1 cellular context compared by ENCODE assay signal in the genomic region with DNA sequence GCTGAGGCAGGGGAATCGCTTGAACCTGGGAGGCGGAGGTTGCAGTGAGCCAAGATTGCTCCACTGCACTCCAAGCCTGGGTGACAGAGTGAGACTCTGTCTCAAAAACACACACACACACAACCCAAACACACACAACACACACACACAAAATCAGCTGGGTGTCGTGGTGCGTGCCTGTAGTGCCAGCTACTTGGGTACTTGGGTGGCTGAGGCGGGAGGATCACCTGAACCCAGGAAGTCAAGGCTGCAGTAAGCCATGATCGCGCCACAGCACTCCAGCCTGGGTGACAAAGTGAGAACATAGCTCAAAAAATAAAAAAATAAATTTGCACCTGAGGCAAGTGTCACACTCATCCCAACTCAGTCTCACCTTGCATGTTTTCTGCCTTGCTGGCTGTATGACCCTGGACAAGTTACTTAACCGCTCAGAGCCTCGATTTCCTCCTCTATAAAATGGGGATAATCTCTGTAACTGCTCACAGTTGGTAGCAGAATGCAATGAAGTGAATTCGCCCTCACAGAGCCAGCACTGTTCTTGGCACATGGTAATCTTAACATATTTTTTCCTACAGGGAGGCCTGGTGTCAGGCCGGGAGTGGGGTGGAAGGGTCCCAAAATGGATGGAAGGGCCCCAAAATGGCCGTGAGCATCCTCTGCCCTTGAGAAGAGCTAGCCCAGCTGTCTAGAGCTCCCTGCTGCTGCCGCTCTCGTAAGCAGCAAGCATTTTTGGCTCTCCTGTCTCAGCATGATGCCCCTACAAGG.
TF ChIP-seq lines count a peak whose summit lies in the region.

No MANE protein-coding gene starts in this region.

TF ChIP-seq in K562, 482 proteins besides CTCF, POLR2A, EP300 and RAD21:
- TF ChIP-seq RBM25 (IDR thresholded peaks at IDR 0.05; ENCODE audit: low read depth, low read length, severe bottlenecking) = peak; percentile 48
- TF ChIP-seq, protein P1, sequence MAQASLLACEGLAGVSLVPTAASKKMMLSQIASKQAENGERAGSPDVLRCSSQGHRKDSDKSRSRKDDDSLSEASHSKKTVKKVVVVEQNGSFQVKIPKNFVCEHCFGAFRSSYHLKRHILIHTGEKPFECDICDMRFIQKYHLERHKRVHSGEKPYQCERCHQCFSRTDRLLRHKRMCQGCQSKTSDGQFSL (CRISPR knock-in tag; IDR thresholded peaks at IDR 0.05) = no peak
- TF ChIP-seq, protein P1 (tag; IDR thresholded peaks at IDR 0.05) = no peak
- no peak for TF ChIP-seq TCFL5 (CRISPR knock-in tag; conservative IDR thresholded peaks at IDR 0.05)
- TF ChIP-seq BCOR (IDR thresholded peaks at IDR 0.05) = 0 out of 2 replicates have a peak, but pooled peaks have one; percentile 8
